Comparison of ENCODE assay signal across 9 cellular contexts in the genomic region with DNA sequence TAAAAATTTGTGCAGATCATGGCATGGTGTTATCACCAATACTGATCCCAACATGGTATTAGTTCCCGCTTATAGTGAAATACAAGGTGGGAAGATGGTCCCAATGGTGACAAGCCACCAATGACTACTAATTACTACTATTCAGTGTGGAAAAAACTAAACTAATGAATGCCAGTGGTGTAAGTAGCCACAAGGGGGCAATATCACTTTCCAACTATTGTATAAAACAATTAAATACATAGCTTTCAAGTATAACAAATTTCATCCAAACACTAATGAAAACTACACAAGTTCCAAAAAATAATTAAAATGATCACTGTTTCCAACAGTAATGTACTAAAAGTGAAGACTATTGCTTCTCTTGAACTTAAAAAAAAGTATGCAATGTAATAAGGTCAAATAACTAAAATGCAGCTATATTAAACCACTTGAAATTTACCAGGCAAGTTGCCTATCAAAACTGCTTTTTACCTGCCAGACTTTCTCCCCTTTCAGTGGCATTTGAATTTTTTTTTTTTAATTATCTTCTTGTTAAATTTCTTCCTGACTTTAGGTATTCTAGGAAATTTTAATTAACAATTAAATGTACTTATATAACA. TPM values are rescaled to one million over a fixed set of nuclear protein-coding genes. Genes with fewer than 3 reads are reported as not detected.
DNase-seq lines count a peak whose midpoint lies in the region; ATAC-seq and TF ChIP-seq lines count a peak whose summit lies in the region.
"Had no signal": no experiment of that assay in that cellular context is flagged by ENCODE, and none has a peak within 500 bp of the region (broad histone marks: within the 10 kb centered on the region; RNA-seq: fewer than 3 reads in every experiment).

No MANE protein-coding gene starts in this region.

- no peak for TF ChIP-seq EP300 in ovary (IDR thresholded peaks at IDR 0.05)

- no peaks in the 10 kb centered on the region for H3K36me3 Mint-ChIP-seq in activated naive CD4-positive, alpha-beta T cell treated with anti-CD3 and anti-CD28 coated beads, Interleukin-2, amount 50 U/mL, for 72 hours

- WGBS in ovary, 3 donors, result 73 to 88% (median 84%) methylated on average over 1 of the region's 1 CpG

- H3K27me3 ChIP-seq in ovary, result no peaks in the 10 kb centered on the region

- no peaks in the 10 kb centered on the region for H3K9me3 Mint-ChIP-seq in activated naive CD4-positive, alpha-beta T cell treated with anti-CD3 and anti-CD28 coated beads, Interleukin-2, amount 50 U/mL, for 72 hours
- H3K9me3 Mint-ChIP-seq: T-helper 1 cell treated with Interleukin-12 subunit alpha and Interleukin-12 subunit beta and Interleukin-4 antibody, amounts not matched to agents 30 μg/mL and 1 μg/mL, for 36 hours had no signal

- no peaks in the 10 kb centered on the region for H3K4me1 ChIP-seq in ovary (ENCODE audit: insufficient read depth)

- TF ChIP-seq POLR2A in ovary (IDR thresholded peaks at IDR 0.05), result no peak

- H3K27ac ChIP-seq in ovary, result no peak overlapping the region

- DNase-seq in Daoy (ENCODE audit: low read depth) (peak; percentile 25), Kasumi-1 (lab: John Stamatoyannopoulos, UW) (peak; percentile 34 to 70), RPMI8226 (peak; percentile 35), ovary (no peak), T1000 (lab: John Stamatoyannopoulos, UW) (no peak), HuH-7 (ENCODE audit: low spot score) (no peak)
- DNase-seq in activated naive CD4-positive, alpha-beta T cell treated with anti-CD3 and anti-CD28 coated beads, Interleukin-2, amount 50 U/mL, for 72 hours (ENCODE audit: low spot score in 2 of 2), result no peak

- peak; percentile 33 for ATAC-seq in esophagus mucosa
- no peak for ATAC-seq in activated naive CD4-positive, alpha-beta T cell treated with anti-CD3 and anti-CD28 coated beads, Interleukin-2, amount 50 U/mL, for 72 hours

- H3K9me3 ChIP-seq in ovary, result no peaks in the 10 kb centered on the region

- H3K4me3 ChIP-seq in ovary, result no peak overlapping the region

- intact Hi-C loops in ovary (cut with DNase I), result loop anchor here in 3 of 4 donors (5.0 to 10.0 kb wide), 2 partner anchors 170 to 172 kb away; no protein-coding TSS in a partner anchor

- peak in 2 of 3 donors; percentile 63 for TF ChIP-seq CTCF in ovary (IDR thresholded peaks at IDR 0.05)

- no peak overlapping the region for H3K27ac Mint-ChIP-seq in activated naive CD4-positive, alpha-beta T cell treated with anti-CD3 and anti-CD28 coated beads, Interleukin-2, amount 50 U/mL, for 72 hours
- H3K27ac Mint-ChIP-seq: T-helper 1 cell treated with Interleukin-12 subunit alpha and Interleukin-12 subunit beta and Interleukin-4 antibody, amounts not matched to agents 30 μg/mL and 1 μg/mL, for 36 hours had no signal

- H3K36me3 ChIP-seq in ovary, result no peaks in the 10 kb centered on the region

RNA-seq across cellular contexts. Expression of a gene that starts 58.0 kb away (rescaled TPM):
- 1.7 and 7.0 TPM in 2 replicates for total RNA-seq in Daoy (2014; rRNA removed; shearing (Covaris generic))
- total RNA-seq in esophagus mucosa (5.1 TPM), ovary (10 to 100 TPM in 6 of 7 donors, 1 to 10 TPM in 1; 4.6 to 35.4 (median 19.6) TPM)
- 10 to 100 TPM in 1 of 2 donors, 1 to 10 TPM in 1; 9.3 to 18.3 TPM for polyA plus RNA-seq in ovary
- total RNA-seq in activated naive CD4-positive, alpha-beta T cell treated with anti-CD3 and anti-CD28 coated beads, Interleukin-2, amount 50 U/mL, for 72 hours, result 1 to 10 TPM in 1 of 2 donors, under 1 TPM in 1; 0.91 to 1.4 TPM

Comparison
In these comparisons a context has a peak if more than half of its experiments do, and no peak if none do; other contexts are left out.
1. DNase-seq: peak in Daoy (single experiment), Kasumi-1 (2 of 2) and RPMI8226 (single experiment); none in ovary (0 of 5), activated naive CD4-positive, alpha-beta T cell treated with anti-CD3 and anti-CD28 coated beads, Interleukin-2, amount 50 U/mL, for 72 hours (0 of 2), T1000 (single experiment) and HuH-7 (single experiment).